8 cellular contexts compared by ENCODE assay signal in the genomic region with DNA sequence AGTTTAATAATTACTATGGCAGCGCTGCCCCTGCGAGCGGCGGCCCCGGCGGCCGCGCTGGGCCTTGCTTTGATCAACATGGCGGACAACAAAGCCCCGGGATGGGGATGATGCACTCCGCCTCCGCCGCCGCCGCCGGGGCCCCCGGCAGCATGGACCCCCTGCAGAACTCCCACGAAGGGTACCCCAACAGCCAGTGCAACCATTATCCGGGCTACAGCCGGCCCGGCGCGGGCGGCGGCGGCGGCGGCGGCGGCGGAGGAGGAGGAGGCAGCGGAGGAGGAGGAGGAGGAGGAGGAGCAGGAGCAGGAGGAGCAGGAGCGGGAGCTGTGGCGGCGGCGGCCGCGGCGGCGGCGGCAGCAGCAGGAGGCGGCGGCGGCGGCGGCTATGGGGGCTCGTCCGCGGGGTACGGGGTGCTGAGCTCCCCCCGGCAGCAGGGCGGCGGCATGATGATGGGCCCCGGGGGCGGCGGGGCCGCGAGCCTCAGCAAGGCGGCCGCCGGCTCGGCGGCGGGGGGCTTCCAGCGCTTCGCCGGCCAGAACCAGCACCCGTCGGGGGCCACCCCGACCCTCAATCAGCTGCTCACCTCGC. TPM values are rescaled to one million over a fixed set of nuclear protein-coding genes. Genes with fewer than 3 reads are reported as not detected.
DNase-seq lines count a peak whose midpoint lies in the region; ATAC-seq, FAIRE-seq and TF ChIP-seq lines count a peak whose summit lies in the region.

No MANE protein-coding gene starts in this region.

- H3K9ac ChIP-seq in trophoblast cell (ENCODE audit: low read length) = peak overlapping the region; percentile 96

- no peak overlapping the region for H3K27ac ChIP-seq in GM23338 (ENCODE audit: low read depth)
- peak overlapping the region; percentile 96 for H3K27ac ChIP-seq in trophoblast cell (ENCODE audit: low read depth, low read length)
- peak overlapping the region; percentile 91 for H3K27ac ChIP-seq in upper lobe of right lung

- TF ChIP-seq CTCF in GM23338 (conservative IDR thresholded peaks at IDR 0.05; ENCODE audit: low read depth in 2 of 2) = no peak
- no peak for TF ChIP-seq CTCF in upper lobe of right lung (IDR thresholded peaks at IDR 0.05)

- H3K9me2 ChIP-seq in GM23338 (ENCODE audit: insufficient read depth) = no peaks in the 10 kb centered on the region

- H3K9me3 ChIP-seq in trophoblast cell (ENCODE audit: insufficient read depth, low read depth, low read length) = no peaks in the 10 kb centered on the region
- H3K9me3 ChIP-seq in upper lobe of right lung = no peaks in the 10 kb centered on the region

- H3K14ac ChIP-seq in trophoblast cell (ENCODE audit: low read length) = peak overlapping the region; percentile 84

- peak overlapping the region; percentile 90 for H2AK5ac ChIP-seq in trophoblast cell (ENCODE audit: low read length)

- H3K4me3 ChIP-seq in GM23338 (peak overlapping the region; percentile 73), trophoblast cell (ENCODE audit: low read depth, low read length) (peak overlapping the region; percentile 97), upper lobe of right lung (peak overlapping the region; percentile 66)

- H4K20me1 ChIP-seq in GM23338 (replicated peaks; ENCODE audit: insufficient read depth) = peaks cover 5% of the 10 kb centered on the region; the same call in 1 of the 2 replicates

- H3K4me1 Mint-ChIP-seq in GM23338 = peaks cover 61% of the 10 kb centered on the region
- H3K4me1 Mint-ChIP-seq in activated naive CD4-positive, alpha-beta T cell treated with anti-CD3 and anti-CD28 coated beads for 36 hours (ENCODE audit: low read depth) = peaks cover 24% of the 10 kb centered on the region

- H2BK120ac ChIP-seq in trophoblast cell (ENCODE audit: insufficient read depth, low read length, poor library complexity) = peak overlapping the region; percentile 96

- peak overlapping the region; percentile 78 for H4K12ac ChIP-seq in trophoblast cell (ENCODE audit: low read depth, low read length)

- H3K18ac ChIP-seq in trophoblast cell (ENCODE audit: low read length) = peak overlapping the region; percentile 97

- H2AFZ ChIP-seq in GM23338 = no peak overlapping the region
- H2AFZ ChIP-seq in trophoblast cell (ENCODE audit: insufficient read depth, low read length, poor library complexity) = peak overlapping the region; percentile 18

- peak overlapping the region; percentile 75 for H3K4ac ChIP-seq in trophoblast cell (ENCODE audit: low read depth, low read length)

- H3K36me3 ChIP-seq in GM23338 (ENCODE audit: insufficient read depth) (no peaks in the 10 kb centered on the region), trophoblast cell (ENCODE audit: control insufficient read depth in 1 of 2, insufficient read depth in 2 of 2, low read length in 2 of 2) (no peaks in the 10 kb centered on the region), upper lobe of right lung (no peaks in the 10 kb centered on the region)

- no peak for ATAC-seq in GM23338
- ATAC-seq in Right ventricle myocardium superior (ENCODE audit: poor library complexity) = peak; percentile 9
- peak; percentile 26 for ATAC-seq in upper lobe of right lung
- ATAC-seq in GM21367 (IDR thresholded peaks at IDR 0.05; ENCODE audit: unreplicated experiment) = no peak

- no peak overlapping the region for H2BK12ac ChIP-seq in trophoblast cell (ENCODE audit: low read length)

- H3K4me1 ChIP-seq in GM23338 (ENCODE audit: insufficient read depth) (peaks cover 62% of the 10 kb centered on the region), trophoblast cell (ENCODE audit: control insufficient read depth in 1 of 2, insufficient read depth in 2 of 2, low read length in 2 of 2) (no peaks in the 10 kb centered on the region), upper lobe of right lung (peaks cover 19% of the 10 kb centered on the region)

- H3K27me3 Mint-ChIP-seq in GM23338 (ENCODE audit: insufficient read depth, low read depth, poor library complexity) = peaks cover 13% of the 10 kb centered on the region
- H3K27me3 Mint-ChIP-seq in activated naive CD4-positive, alpha-beta T cell treated with anti-CD3 and anti-CD28 coated beads for 36 hours (ENCODE audit: low read depth) = no peaks in the 10 kb centered on the region

- no peak for FAIRE-seq in RCC 7860 (lab: Jason Lieb, UNC)

- peaks cover 4% of the 10 kb centered on the region; the same call in 1 of the 3 replicates for H3K36me3 Mint-ChIP-seq in GM23338 (ENCODE audit: low read depth)
- peaks cover 8% of the 10 kb centered on the region for H3K36me3 Mint-ChIP-seq in activated naive CD4-positive, alpha-beta T cell treated with anti-CD3 and anti-CD28 coated beads for 36 hours (ENCODE audit: low read depth)

- H3K23ac ChIP-seq in trophoblast cell (ENCODE audit: low read length) = no peak overlapping the region

- DNase-seq in Ammon's horn (ENCODE audit: low spot score) (peak; percentile 54), GM23338 (ENCODE audit: low spot score) (peak; percentile 52), RCC 7860 (ENCODE audit: low spot score) (peak; percentile 20), Right ventricle myocardium superior (peak; percentile 74), trophoblast cell (peak; percentile 35 to 52), upper lobe of right lung (peak; percentile 82)
- DNase-seq in activated naive CD4-positive, alpha-beta T cell treated with anti-CD3 and anti-CD28 coated beads for 36 hours = peak; percentile 52

- peak overlapping the region; percentile 93 for H4K8ac ChIP-seq in trophoblast cell (ENCODE audit: low read depth, low read length)

- CTCF ChIA-PET in activated naive CD4-positive, alpha-beta T cell treated with anti-CD3 and anti-CD28 coated beads for 36 hours (lab: Charles Lee) = interaction anchor here (0.5 to 0.7 kb wide), 2 partner anchors 82 to 271 kb away, joined by 3 read pairs; no protein-coding TSS in a partner anchor

- H3K4me2 ChIP-seq in GM23338 (peak overlapping the region; percentile 72), trophoblast cell (ENCODE audit: low read length) (peak overlapping the region; percentile 96)

- H3K9me3 Mint-ChIP-seq in GM23338 = no peaks in the 10 kb centered on the region; the same call in 2 of the 3 replicates
- no peaks in the 10 kb centered on the region for H3K9me3 Mint-ChIP-seq in activated naive CD4-positive, alpha-beta T cell treated with anti-CD3 and anti-CD28 coated beads for 36 hours

- H3K4me3 Mint-ChIP-seq in GM23338 = peak overlapping the region; percentile 67; the same call in 2 of the 3 replicates
- peak overlapping the region; percentile 77 for H3K4me3 Mint-ChIP-seq in activated naive CD4-positive, alpha-beta T cell treated with anti-CD3 and anti-CD28 coated beads for 36 hours

- H3K27ac Mint-ChIP-seq in GM23338 = no peak overlapping the region
- H3K27ac Mint-ChIP-seq in activated naive CD4-positive, alpha-beta T cell treated with anti-CD3 and anti-CD28 coated beads for 36 hours = peak overlapping the region; percentile 91

- H3K27me3 ChIP-seq in GM23338 (ENCODE audit: insufficient read depth) = no peaks in the 10 kb centered on the region
- H3K27me3 ChIP-seq in trophoblast cell (ENCODE audit: insufficient read depth, low read length) = no peaks in the 10 kb centered on the region
- no peaks in the 10 kb centered on the region for H3K27me3 ChIP-seq in upper lobe of right lung

- peaks cover 31% of the 10 kb centered on the region for H3K79me1 ChIP-seq in trophoblast cell (ENCODE audit: low read length)

- H2BK5ac ChIP-seq in trophoblast cell (ENCODE audit: low read depth, low read length, poor library complexity) = peak overlapping the region; percentile 64

- intact Hi-C loops in activated naive CD4-positive, alpha-beta T cell treated with anti-CD3 and anti-CD28 coated beads for 36 hours (cut with micrococcal nuclease) = loop anchor here (5.0 kb wide), 2 partner anchors 404 to 494 kb away; no protein-coding TSS in a partner anchor
- intact Hi-C loops in Right ventricle myocardium superior (cut with DNase I) (loop anchor here (2.0 to 5.0 kb wide), 2 partner anchors 216 to 244 kb away; no protein-coding TSS in a partner anchor), upper lobe of right lung (cut with DNase I) (no loop called here)

- H3F3A ChIP-seq in GM23338 (replicated peaks; ENCODE audit: low read depth) = 0 out of 2 replicates have a peak, but pooled peaks cover 4% of the 10 kb centered on the region

- peaks cover 55% of the 10 kb centered on the region for H3K79me2 ChIP-seq in GM23338 (replicated peaks; ENCODE audit: insufficient read depth)
- peaks cover 27% of the 10 kb centered on the region for H3K79me2 ChIP-seq in trophoblast cell (ENCODE audit: control insufficient read depth, insufficient read depth, low read length, poor library complexity)

- WGBS in trophoblast cell (ENCODE audit: extremely low coverage, insufficient coverage, insufficient read length) = no CpG with 5 or more reads among the region's 71 CpGs

- peak overlapping the region; percentile 88 for H4K91ac ChIP-seq in trophoblast cell (ENCODE audit: low read depth, low read length)

TF ChIP-seq in GM23338, 12 proteins besides CTCF, POLR2A, EP300 and RAD21 (continues in another document):
- TF ChIP-seq ZNF114 (CRISPR knock-in tag; IDR thresholded peaks at IDR 0.05) = no peak

RNA-seq across cellular contexts. Expression of a gene that starts 1.5 kb away (rescaled TPM):
- total RNA-seq in GM23338 (2014; rRNA removed; shearing (Covaris generic)) = 72.2 and 82.4 TPM in 2 replicates
- 53.3 and 59.3 TPM in 2 replicates for polyA plus RNA-seq in GM23338 (2016; fragmentation: Nextera tagmentation; extraction: Ambion mirVana)
- total RNA-seq in activated naive CD4-positive, alpha-beta T cell treated with anti-CD3 and anti-CD28 coated beads for 36 hours = 10 to 100 TPM; 42.5 to 43.2 TPM
- total RNA-seq in Right ventricle myocardium superior = 49.2 TPM
- 38.2 and 38.3 TPM in 2 replicates for polyA plus RNA-seq in trophoblast cell (2013)
- total RNA-seq in upper lobe of right lung = 80.4 TPM

Comparison
In these comparisons a context has a peak if more than half of its experiments do, and no peak if none do; other contexts are left out.
1. DNase-seq: peak in every context shown above with its lines; median percentile 82 in upper lobe of right lung; 74 in Right ventricle myocardium superior; 54 in Ammon's horn; 52 in GM23338; 52 in activated naive CD4-positive, alpha-beta T cell treated with anti-CD3 and anti-CD28 coated beads for 36 hours; 44 in trophoblast cell; 20 in RCC 7860.
2. ATAC-seq: peak in Right ventricle myocardium superior (single experiment) and upper lobe of right lung (single experiment); none in GM23338 (single experiment) and GM21367 (single experiment).
3. Peak in every context shown above with its lines, with median percentiles within 50 percentile points of each other: H3K4me3 ChIP-seq.